8 cellular contexts compared by ENCODE assay signal in the genomic region with DNA sequence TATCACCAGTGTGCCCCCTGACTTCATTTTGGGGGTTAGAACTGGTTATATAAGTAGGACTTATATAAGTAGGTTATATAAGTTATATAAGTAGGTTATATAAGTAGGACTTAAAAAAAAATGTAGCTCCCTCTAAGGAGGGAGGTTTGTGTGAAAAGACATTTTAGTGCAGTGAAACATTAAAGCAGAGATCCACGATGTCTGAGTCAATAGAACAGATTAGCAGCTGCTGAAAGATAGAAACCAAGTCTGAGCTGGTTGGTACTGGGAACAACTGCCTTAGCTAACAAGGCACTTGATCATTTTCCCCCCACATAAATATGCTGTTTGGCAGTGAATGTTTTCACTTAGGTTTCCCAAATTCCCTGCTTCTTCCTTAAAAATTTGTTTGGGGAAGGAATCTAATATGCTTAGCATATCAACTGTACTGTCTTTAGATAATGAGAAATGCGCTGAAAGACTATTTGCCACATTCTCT. TPM values are rescaled to one million over a fixed set of nuclear protein-coding genes. Genes with fewer than 3 reads are reported as not detected.
DNase-seq lines count a peak whose midpoint lies in the region; ATAC-seq, FAIRE-seq and TF ChIP-seq lines count a peak whose summit lies in the region.

No MANE protein-coding gene starts in this region.

- no peak for FAIRE-seq in bronchial epithelial cell (lab: Jason Lieb, UNC)

- peak overlapping the region; percentile 55 for H3K9ac ChIP-seq in muscle layer of colon (ENCODE audit: low read length)

- no peak for ATAC-seq in HG02852 (IDR thresholded peaks at IDR 0.05; ENCODE audit: unreplicated experiment)

- H3K4me1 ChIP-seq in muscle layer of colon (ENCODE audit: insufficient read depth, low read length) = peaks cover 24% of the 10 kb centered on the region

- TF ChIP-seq CTCF in bronchial epithelial cell (IDR thresholded peaks at IDR 0.05; ENCODE audit: insufficient read depth, low read length, severe bottlenecking) = no peak

- H3K36me3 ChIP-seq in bronchial epithelial cell (ENCODE audit: control insufficient read depth, insufficient read depth, low read length) (peaks cover 14% of the 10 kb centered on the region), muscle layer of colon (ENCODE audit: insufficient read depth, low read length) (peaks cover 15% of the 10 kb centered on the region)

- H3K9me3 ChIP-seq in muscle layer of colon (ENCODE audit: low read length) = no peaks in the 10 kb centered on the region

- H3K27me3 ChIP-seq in bronchial epithelial cell (ENCODE audit: control insufficient read depth, insufficient read depth, low read length) (no peaks in the 10 kb centered on the region), muscle layer of colon (ENCODE audit: control insufficient read depth in 1 of 2, insufficient read depth in 2 of 2, low read length in 2 of 2) (no peaks in the 10 kb centered on the region)

- DNase-seq in DMS53 treated with DMSO at 0.1 percent for 48 hours (lab: John Stamatoyannopoulos, UW; ENCODE audit: unreplicated experiment) (peak; percentile 18), M059J (ENCODE audit: low read depth) (peak; percentile 54), bronchial epithelial cell (ENCODE audit: low read depth) (peak; percentile 61), COLO829 (ENCODE audit: low spot score) (no peak), CD1c-positive myeloid dendritic cell (ENCODE audit: extremely low spot score) (no peak)
- no peak for DNase-seq in stimulated activated CD4-positive, alpha-beta T cell treated with anti-CD3 and anti-CD28 coated beads, Interleukin-2, amount 100 ng/mL, for 48 hours

- peak overlapping the region; percentile 70 for H3K27ac ChIP-seq in muscle layer of colon (ENCODE audit: low read depth, low read length)

- H3K4me3 ChIP-seq in bronchial epithelial cell (ENCODE audit: low read depth, low read length) (no peak overlapping the region), muscle layer of colon (ENCODE audit: low read depth in 1 of 2, low read length in 2 of 2) (peak overlapping the region; percentile 52 to 78)

RNA-seq across cellular contexts. Expression of a gene that starts 2.1 kb away (rescaled TPM):
- total RNA-seq in M059J (2014; rRNA removed; shearing (Covaris generic)) = 1,221 and 1,446 TPM in 2 replicates
- total RNA-seq in bronchial epithelial cell = 1,978 and 2,569 TPM in 2 replicates

RNA-seq across cellular contexts. Expression of a gene that starts 13.9 kb away (rescaled TPM):
- total RNA-seq in M059J (2014; rRNA removed; shearing (Covaris generic)) = 13.8 and 19.4 TPM in 2 replicates
- total RNA-seq in bronchial epithelial cell = 17.1 and 21.1 TPM in 2 replicates

RNA-seq across cellular contexts. Expression of a gene that starts 54.6 kb away (rescaled TPM):
- total RNA-seq in M059J (2014; rRNA removed; shearing (Covaris generic)) = 0.32 and 1.9 TPM in 2 replicates
- 0.26 TPM in 1 of 2 replicates, not detected in the other for total RNA-seq in bronchial epithelial cell

Comparison
In these comparisons a context has a peak if more than half of its experiments do, and no peak if none do; other contexts are left out.
1. DNase-seq: peak in DMS53 treated with DMSO at 0.1 percent for 48 hours (single experiment), M059J (single experiment) and bronchial epithelial cell (single experiment); none in COLO829 (single experiment), CD1c-positive myeloid dendritic cell (single experiment) and stimulated activated CD4-positive, alpha-beta T cell treated with anti-CD3 and anti-CD28 coated beads, Interleukin-2, amount 100 ng/mL, for 48 hours (0 of 2).